Comparison of ENCODE assay signal across 9 cellular contexts in the genomic region with DNA sequence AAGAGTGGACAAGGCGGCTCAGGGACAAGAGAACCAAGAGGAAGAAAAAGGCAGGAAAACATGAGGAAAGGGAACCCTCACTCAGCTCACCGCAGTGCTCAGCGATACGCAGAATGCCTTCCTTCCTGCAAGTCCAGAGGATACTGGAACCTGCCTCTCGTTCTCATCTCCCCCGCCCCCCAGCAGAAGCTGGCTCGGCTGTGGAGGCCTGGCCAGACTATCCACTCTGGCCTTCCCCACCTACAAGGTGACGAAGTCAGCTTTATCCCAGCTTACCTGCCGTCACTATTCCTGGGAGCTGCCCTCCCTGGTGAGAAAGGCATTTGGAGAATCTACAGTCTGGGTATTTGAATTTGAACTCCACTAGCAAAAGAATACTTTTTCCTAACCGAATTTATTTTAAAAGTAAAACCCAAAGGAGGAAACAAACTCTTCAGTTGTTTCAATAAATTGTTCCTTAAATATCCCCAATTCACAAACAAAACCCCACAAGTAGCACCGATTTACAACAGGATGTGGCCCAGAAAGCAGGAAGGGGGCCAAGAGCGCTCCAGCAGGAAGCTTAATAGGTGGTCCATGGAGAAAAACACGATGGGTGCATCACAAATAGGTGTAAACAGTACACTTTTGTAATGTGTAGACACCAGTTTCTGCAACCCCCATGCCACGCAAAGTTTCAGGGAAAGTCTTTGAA. TPM values are rescaled to one million over a fixed set of nuclear protein-coding genes. Genes with fewer than 3 reads are reported as not detected.
A peak's percentile ranks its signal among the peaks of the same experiment; 100 is the strongest.
DNase-seq lines count a peak whose midpoint lies in the region; ATAC-seq and TF ChIP-seq lines count a peak whose summit lies in the region.
"Had no signal": no experiment of that assay in that cellular context is flagged by ENCODE, and none has a peak within 500 bp of the region (broad histone marks: within the 10 kb centered on the region; RNA-seq: fewer than 3 reads in every experiment).

No MANE protein-coding gene starts in this region.

- no peak for TF ChIP-seq CTCF in ascending aorta (IDR thresholded peaks at IDR 0.05)

- peak; percentile 69 for DNase-seq in activated CD4-positive, alpha-beta T cell treated with anti-CD3 and anti-CD28 coated beads, Interleukin-2, amount 10 ng/mL, durations not matched to agents 24 days and 14 days
- no peak for DNase-seq in activated CD4-positive, alpha-beta T cell treated with anti-CD3 and anti-CD28 coated beads for 1 hour
- DNase-seq in ascending aorta (ENCODE audit: low spot score in 2 of 2) (no peak), islet precursor cell (peak; percentile 83), T-helper 9 cell (no peak), hypothalamus (lab: John Stamatoyannopoulos, UW) (no peak)

- H3K9me3 ChIP-seq in ascending aorta (no peaks in the 10 kb centered on the region), subcutaneous abdominal adipose tissue (ENCODE audit: control insufficient read depth in 5 of 5, low read length in 5 of 5) (no peaks in the 10 kb centered on the region)
- H3K9me3 ChIP-seq: A549 had no signal

- peak overlapping the region; percentile 44 to 89 (median 82) for H3K9ac ChIP-seq in subcutaneous abdominal adipose tissue (ENCODE audit: low read length in 5 of 5)

- peak overlapping the region; percentile 85 for H3K4me3 Mint-ChIP-seq in activated CD4-positive, alpha-beta T cell treated with anti-CD3 and anti-CD28 coated beads, Interleukin-2, amount 10 ng/mL, durations not matched to agents 24 days and 14 days

- intact Hi-C loops in activated CD4-positive, alpha-beta T cell treated with anti-CD3 and anti-CD28 coated beads, Interleukin-2, amount 10 ng/mL, durations not matched to agents 24 days and 14 days (cut with micrococcal nuclease), result no loop called here
- intact Hi-C loops in ascending aorta (cut with DNase I), result loop anchor here (5.0 kb wide), 2 partner anchors 131 to 861 kb away; a partner anchor contains a TSS

- peaks cover 20 to 46% of the 10 kb centered on the region in 2 donors for H3K4me1 ChIP-seq in ascending aorta
- H3K4me1 ChIP-seq in subcutaneous abdominal adipose tissue (ENCODE audit: control insufficient read depth in 5 of 5, insufficient read depth in 5 of 5, low read length in 5 of 5), result peaks cover 14 to 57% (median 50%) of the 10 kb centered on the region in 5 donors

- H3K27ac Mint-ChIP-seq in activated CD4-positive, alpha-beta T cell treated with anti-CD3 and anti-CD28 coated beads, Interleukin-2, amount 10 ng/mL, durations not matched to agents 24 days and 14 days, result peak overlapping the region; percentile 89

- no peaks in the 10 kb centered on the region for H3K27me3 Mint-ChIP-seq in activated CD4-positive, alpha-beta T cell treated with anti-CD3 and anti-CD28 coated beads, Interleukin-2, amount 10 ng/mL, durations not matched to agents 24 days and 14 days

- H3K27ac ChIP-seq in ascending aorta (peak overlapping the region; percentile 82 to 87), subcutaneous abdominal adipose tissue (ENCODE audit: low read depth, low read length) (peak overlapping the region; percentile 78)
- H3K27ac ChIP-seq: A549 had no signal

- H3K27me3 ChIP-seq in ascending aorta (no peaks in the 10 kb centered on the region), subcutaneous abdominal adipose tissue (ENCODE audit: control insufficient read depth in 5 of 5, insufficient read depth in 4 of 5, low read length in 5 of 5) (no peaks in the 10 kb centered on the region)

- peaks cover 20% of the 10 kb centered on the region for H3K36me3 Mint-ChIP-seq in activated CD4-positive, alpha-beta T cell treated with anti-CD3 and anti-CD28 coated beads, Interleukin-2, amount 10 ng/mL, durations not matched to agents 24 days and 14 days (ENCODE audit: low read depth)

- peaks cover 51% of the 10 kb centered on the region for H3K4me1 Mint-ChIP-seq in activated CD4-positive, alpha-beta T cell treated with anti-CD3 and anti-CD28 coated beads, Interleukin-2, amount 10 ng/mL, durations not matched to agents 24 days and 14 days

- H3K36me3 ChIP-seq in ascending aorta (no peaks in the 10 kb centered on the region), subcutaneous abdominal adipose tissue (ENCODE audit: control insufficient read depth in 5 of 5, insufficient read depth in 5 of 5, low read length in 5 of 5) (peaks cover 0 to 2% (median 0%) of the 10 kb centered on the region in 5 donors)

- no peak for ATAC-seq in HG02884 (IDR thresholded peaks at IDR 0.05; ENCODE audit: unreplicated experiment)
- ATAC-seq: A549 had no signal

- H3K4me3 ChIP-seq in ascending aorta, result peak overlapping the region; percentile 65 to 76
- H3K4me3 ChIP-seq in subcutaneous abdominal adipose tissue (ENCODE audit: low read depth in 1 of 5, low read length in 5 of 5), result peak overlapping the region; percentile 65 to 77 (median 71)
- H3K4me3 ChIP-seq: A549 had no signal

- no peaks in the 10 kb centered on the region for H3K9me3 Mint-ChIP-seq in activated CD4-positive, alpha-beta T cell treated with anti-CD3 and anti-CD28 coated beads, Interleukin-2, amount 10 ng/mL, durations not matched to agents 24 days and 14 days

RNA-seq across cellular contexts. Expression of a gene that starts 2.1 kb away (rescaled TPM):
- total RNA-seq in activated CD4-positive, alpha-beta T cell treated with anti-CD3 and anti-CD28 coated beads, Interleukin-2, amount 10 ng/mL, durations not matched to agents 24 days and 14 days, result 58.5 and 61.2 TPM in 2 replicates
- total RNA-seq in ascending aorta, result 42.4 TPM

RNA-seq across cellular contexts. Expression of a gene that starts 9.6 kb away (rescaled TPM):
- total RNA-seq in activated CD4-positive, alpha-beta T cell treated with anti-CD3 and anti-CD28 coated beads, Interleukin-2, amount 10 ng/mL, durations not matched to agents 24 days and 14 days, result 50.0 and 58.0 TPM in 2 replicates
- total RNA-seq in ascending aorta, result 9.2 TPM

RNA-seq across cellular contexts. Expression of a gene that starts 24.1 kb away (rescaled TPM):
- 13.0 and 14.0 TPM in 2 replicates for total RNA-seq in activated CD4-positive, alpha-beta T cell treated with anti-CD3 and anti-CD28 coated beads, Interleukin-2, amount 10 ng/mL, durations not matched to agents 24 days and 14 days
- 30.0 TPM for total RNA-seq in ascending aorta

Comparison
In these comparisons a context has a peak if more than half of its experiments do, and no peak if none do; other contexts are left out.
1. DNase-seq: peak in activated CD4-positive, alpha-beta T cell treated with anti-CD3 and anti-CD28 coated beads, Interleukin-2, amount 10 ng/mL, durations not matched to agents 24 days and 14 days (single experiment) and islet precursor cell (single experiment); none in activated CD4-positive, alpha-beta T cell treated with anti-CD3 and anti-CD28 coated beads for 1 hour (single experiment), ascending aorta (0 of 2), T-helper 9 cell (single experiment) and hypothalamus (0 of 51).